23 cellular contexts compared by ENCODE assay signal in the genomic region with DNA sequence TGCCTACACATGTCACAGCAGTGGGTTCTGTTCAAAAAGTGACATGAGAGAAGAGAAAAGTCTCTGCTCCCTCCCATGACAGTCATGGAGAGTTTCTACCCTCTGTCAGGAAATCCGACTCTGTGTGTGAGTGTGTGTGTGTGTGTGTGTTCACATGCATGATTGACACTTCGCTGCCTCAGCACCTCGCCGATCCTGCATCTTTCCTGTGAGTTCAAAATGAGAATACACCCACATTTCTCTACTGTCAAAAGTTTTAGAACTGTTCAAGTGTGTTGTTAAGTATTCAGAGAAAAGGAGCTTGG. TPM values are rescaled to one million over a fixed set of nuclear protein-coding genes. Genes with fewer than 3 reads are reported as not detected.
DNase-seq lines count a peak whose midpoint lies in the region; TF ChIP-seq lines count a peak whose summit lies in the region.
"Had no signal": no experiment of that assay in that cellular context is flagged by ENCODE, and none has a peak within 500 bp of the region (broad histone marks: within the 10 kb centered on the region; RNA-seq: fewer than 3 reads in every experiment).

No MANE protein-coding gene starts in this region.

- DNase-seq in left kidney (ENCODE audit: low read depth, low spot score) (peak; percentile 43), neuronal stem cell (ENCODE audit: low spot score) (no peak), NCI-H2029 treated with DMSO at 0.1 percent for 48 hours (lab: John Stamatoyannopoulos, UW) (no peak), HK-2 (ENCODE audit: unreplicated experiment) (no peak), globus pallidus (ENCODE audit: low spot score) (no peak)
- no peak for DNase-seq in CD8-positive, alpha-beta memory T cell
- DNase-seq: DMS153, DND-41, GM23248, HFFc6, IMR-90, NCI-H1048, NCI-H1417, NCI-H1694, NCI-H2081, NCI-H2227 treated with DMSO at 0.1 percent for 48 hours, NCI-H69, OCI-M1, SIG-M5 had no signal

- H2BK5ac ChIP-seq in neuronal stem cell (ENCODE audit: low read length): no peak overlapping the region

- H3K23ac ChIP-seq in neuronal stem cell (ENCODE audit: low read depth, low read length, poor library complexity): no peak overlapping the region

- H2BK12ac ChIP-seq in neuronal stem cell (ENCODE audit: low read length): no peak overlapping the region

- H3K18ac ChIP-seq in neuronal stem cell (ENCODE audit: low read length): peak overlapping the region; percentile 68

- no peak overlapping the region for H2BK120ac ChIP-seq in neuronal stem cell (ENCODE audit: low read depth, low read length)

- POLR2A ChIA-PET in CD8-positive, alpha-beta memory T cell (lab: Charles Lee): no interaction called here

- H3K4me2 ChIP-seq in OCI-LY3 (ENCODE audit: low read length) (peak overlapping the region; percentile 97), neuronal stem cell (ENCODE audit: insufficient read depth, low read length, poor library complexity, severe bottlenecking) (no peak overlapping the region)
- H3K4me2 ChIP-seq: KMS-11 had no signal

- no peak overlapping the region for H4K91ac ChIP-seq in neuronal stem cell (ENCODE audit: low read depth, low read length, poor library complexity)

- H2AFZ ChIP-seq in OCI-LY3 (ENCODE audit: low read depth, low read length): peak overlapping the region; percentile 77
- peak overlapping the region; percentile 57 for H2AFZ ChIP-seq in neuronal stem cell (ENCODE audit: low read length)
- H2AFZ ChIP-seq: GM23248 had no signal

- H3K27ac ChIP-seq in OCI-LY3 (ENCODE audit: low read length) (no peak overlapping the region), neuronal stem cell (replicated peaks; ENCODE audit: low read length) (peak overlapping the region; percentile 14)
- H3K27ac ChIP-seq in CD8-positive, alpha-beta memory T cell (ENCODE audit: low read depth, low read length): no peak overlapping the region
- H3K27ac ChIP-seq: GM23248, KMS-11, SK-N-MC had no signal

- no peaks in the 10 kb centered on the region for H3K79me2 ChIP-seq in OCI-LY3 (ENCODE audit: low read length)

- H4K8ac ChIP-seq in neuronal stem cell (ENCODE audit: low read depth, low read length): no peak overlapping the region

- no CpG with 5 or more reads among the region's 4 CpGs for WGBS in neuronal stem cell (ENCODE audit: extremely low coverage in 2 of 2, insufficient read length in 2 of 2, insufficient replicate concordance in 1 of 2), 2 donors

- CTCF ChIA-PET in CD8-positive, alpha-beta memory T cell (lab: Charles Lee): interaction anchor here (1.2 kb wide), 1 partner anchor 254 kb away, joined by 3 read pairs; no protein-coding TSS in a partner anchor

- no peaks in the 10 kb centered on the region for H3K9me3 Mint-ChIP-seq in CD8-positive, alpha-beta memory T cell
- H3K9me3 Mint-ChIP-seq: HFFc6 had no signal

- no peaks in the 10 kb centered on the region for H3K4me1 Mint-ChIP-seq in CD8-positive, alpha-beta memory T cell

- H2AK5ac ChIP-seq in neuronal stem cell (ENCODE audit: low read depth, low read length): no peak overlapping the region

- H3K9me3 ChIP-seq in OCI-LY3 (ENCODE audit: insufficient read depth, low read length) (no peaks in the 10 kb centered on the region), neuronal stem cell (replicated peaks in 1 of 2; ENCODE audit: control insufficient read depth in 2 of 2, insufficient read depth in 1 of 2, low read depth in 1 of 2, low read length in 2 of 2) (no peaks in the 10 kb centered on the region)
- no peaks in the 10 kb centered on the region for H3K9me3 ChIP-seq in CD8-positive, alpha-beta memory T cell (ENCODE audit: low read length)
- H3K9me3 ChIP-seq: HAP-1 had no signal

- H3K27me3 ChIP-seq in OCI-LY3 (ENCODE audit: low read depth, low read length) (peaks cover 12% of the 10 kb centered on the region), neuronal stem cell (ENCODE audit: control insufficient read depth in 3 of 3, insufficient read depth in 3 of 3, low read depth in 1 of 3, low read length in 3 of 3) (peaks cover 0 to 10% (median 0%) of the 10 kb centered on the region in 3 experiments)
- H3K27me3 ChIP-seq in CD8-positive, alpha-beta memory T cell (ENCODE audit: insufficient read depth, low read length, poor library complexity, severe bottlenecking): no peaks in the 10 kb centered on the region

- no peak overlapping the region for H3K14ac ChIP-seq in neuronal stem cell (ENCODE audit: low read length)

- peaks cover 14% of the 10 kb centered on the region for H3K4me1 ChIP-seq in OCI-LY3 (ENCODE audit: low read length)
- H3K4me1 ChIP-seq in neuronal stem cell (ENCODE audit: control insufficient read depth in 2 of 2, insufficient read depth in 1 of 2, low read depth in 1 of 2, low read length in 2 of 2): peaks cover 0 to 12% of the 10 kb centered on the region in 2 donors
- no peaks in the 10 kb centered on the region for H3K4me1 ChIP-seq in CD8-positive, alpha-beta memory T cell (ENCODE audit: insufficient read depth, low read length)

- H2BK15ac ChIP-seq in neuronal stem cell (ENCODE audit: low read length): peak overlapping the region; percentile 78

- H3K36me3 ChIP-seq in OCI-LY3 (replicated peaks; ENCODE audit: low read depth, low read length) (no peaks in the 10 kb centered on the region), neuronal stem cell (replicated peaks in 1 of 2; ENCODE audit: control insufficient read depth in 2 of 2, insufficient read depth in 2 of 2, low read length in 2 of 2) (no peaks in the 10 kb centered on the region)
- no peaks in the 10 kb centered on the region for H3K36me3 ChIP-seq in CD8-positive, alpha-beta memory T cell (ENCODE audit: insufficient read depth, low read length)
- H3K36me3 ChIP-seq: HAP-1 had no signal

- H3K27me3 Mint-ChIP-seq in CD8-positive, alpha-beta memory T cell: no peaks in the 10 kb centered on the region

- no peak overlapping the region for H3K4me3 Mint-ChIP-seq in CD8-positive, alpha-beta memory T cell
- H3K4me3 Mint-ChIP-seq: HFFc6 had no signal

- H3K9ac ChIP-seq in OCI-LY3 (ENCODE audit: low read length): peak overlapping the region; percentile 24; the same call in 1 of the 2 replicates
- H3K9ac ChIP-seq in neuronal stem cell (ENCODE audit: low read depth, low read length, poor library complexity): no peak overlapping the region
- H3K9ac ChIP-seq: GM23248, KMS-11 had no signal

- no peaks in the 10 kb centered on the region for H4K20me1 ChIP-seq in OCI-LY3 (ENCODE audit: insufficient read depth, low read length)

- no peaks in the 10 kb centered on the region for H3K36me3 Mint-ChIP-seq in CD8-positive, alpha-beta memory T cell

- H3K79me1 ChIP-seq in neuronal stem cell (ENCODE audit: low read depth, low read length): no peaks in the 10 kb centered on the region

- TF ChIP-seq CTCF in OCI-LY3 (IDR thresholded peaks at IDR 0.05; ENCODE audit: low read depth, low read length): no peak

- no peak overlapping the region for H3K4ac ChIP-seq in neuronal stem cell (ENCODE audit: low read length)

- no peak overlapping the region for H3K27ac Mint-ChIP-seq in CD8-positive, alpha-beta memory T cell
- H3K27ac Mint-ChIP-seq: HFFc6 had no signal

- H3K4me3 ChIP-seq in OCI-LY3 (ENCODE audit: low read length): peak overlapping the region; percentile 77
- H3K4me3 ChIP-seq in neuronal stem cell (ENCODE audit: low read length in 2 of 2): no peak overlapping the region
- no peak overlapping the region for H3K4me3 ChIP-seq in CD8-positive, alpha-beta memory T cell (ENCODE audit: low read length)
- H3K4me3 ChIP-seq: GM23248, HAP-1, SK-N-MC had no signal

RNA-seq across cellular contexts. Expression of a gene that starts 46.2 kb away (rescaled TPM):
- 32.4 TPM for polyA plus RNA-seq in neuronal stem cell (2013, experiment 1 of 2)
- 32.4 TPM for polyA plus RNA-seq in neuronal stem cell (2013, experiment 2 of 2)
- 10 to 100 TPM; 35.7 to 36.2 TPM for total RNA-seq in CD8-positive, alpha-beta memory T cell
- 47.0 TPM for polyA plus RNA-seq in CD8-positive, alpha-beta memory T cell
